ENCODE assay signal across 1 cellular context in the genomic region with DNA sequence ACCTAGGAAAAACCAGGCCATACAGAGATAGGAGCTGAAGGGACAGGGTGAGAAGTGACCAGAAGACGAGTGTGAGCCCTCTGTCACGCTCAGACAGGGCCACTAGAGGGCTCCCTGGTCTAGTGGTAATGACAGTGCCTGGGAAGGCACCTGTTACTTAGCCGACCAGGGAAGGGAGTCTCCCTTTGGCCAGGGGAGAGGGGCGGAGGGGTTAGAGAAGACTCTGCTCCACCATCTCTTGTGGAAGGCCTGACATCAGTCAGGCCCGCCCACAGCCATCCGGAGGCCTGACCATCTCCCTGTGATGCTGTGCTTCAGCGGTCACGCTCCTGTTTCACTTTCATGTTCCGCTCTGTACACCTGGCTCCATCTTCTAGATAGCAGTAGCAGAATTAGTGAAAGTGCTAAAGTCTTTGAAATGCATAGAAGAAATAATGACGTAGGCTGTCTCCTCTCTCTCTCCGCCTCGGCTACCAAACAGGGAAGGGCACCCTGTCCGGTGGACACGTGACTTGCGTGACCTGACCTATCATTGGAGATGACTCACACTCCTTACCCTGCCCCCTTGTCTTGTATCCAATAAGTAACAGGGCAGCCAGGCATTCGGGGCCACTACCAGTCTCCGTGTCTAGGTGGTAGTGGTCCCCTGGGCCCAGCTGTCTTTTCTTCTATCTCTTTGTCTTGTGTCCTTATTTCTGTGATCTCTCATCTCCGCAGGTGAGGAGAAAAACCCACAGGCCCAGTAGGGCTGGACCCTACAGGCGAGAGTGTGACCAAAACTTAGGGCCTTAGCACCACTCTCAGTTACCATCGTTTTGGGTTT.
TF ChIP-seq lines count a peak whose summit lies in the region.

No MANE protein-coding gene starts in this region.

TF ChIP-seq in HEK293, 187 proteins besides CTCF, POLR2A, EP300 and RAD21 (continued from another document):
- TF ChIP-seq, protein P1, sequence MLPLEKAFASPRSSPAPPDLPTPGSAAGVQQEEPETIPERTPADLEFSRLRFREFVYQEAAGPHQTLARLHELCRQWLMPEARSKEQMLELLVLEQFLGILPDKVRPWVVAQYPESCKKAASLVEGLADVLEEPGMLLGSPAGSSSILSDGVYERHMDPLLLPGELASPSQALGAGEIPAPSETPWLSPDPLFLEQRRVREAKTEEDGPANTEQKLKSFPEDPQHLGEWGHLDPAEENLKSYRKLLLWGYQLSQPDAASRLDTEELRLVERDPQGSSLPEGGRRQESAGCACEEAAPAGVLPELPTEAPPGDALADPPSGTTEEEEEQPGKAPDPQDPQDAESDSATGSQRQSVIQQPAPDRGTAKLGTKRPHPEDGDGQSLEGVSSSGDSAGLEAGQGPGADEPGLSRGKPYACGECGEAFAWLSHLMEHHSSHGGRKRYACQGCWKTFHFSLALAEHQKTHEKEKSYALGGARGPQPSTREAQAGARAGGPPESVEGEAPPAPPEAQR (tag by site-specific recombination; IDR thresholded peaks at IDR 0.05) = no peak
- TF ChIP-seq SCRT2 (tag by site-specific recombination; IDR thresholded peaks at IDR 0.05) (peak; percentile 98), ZNF114 (tag by site-specific recombination; IDR thresholded peaks at IDR 0.05) (no peak), ZNF2 (tag by site-specific recombination; IDR thresholded peaks at IDR 0.05) (peak; percentile 60; the same call in 1 of the 2 replicates), ZNF501 (tag by site-specific recombination; IDR thresholded peaks at IDR 0.05) (no peak), YY2 (tag by site-specific recombination; IDR thresholded peaks at IDR 0.05) (no peak), ZNF221 (tag by site-specific recombination; IDR thresholded peaks at IDR 0.05; ENCODE audit: borderline replicate concordance) (no peak)
